In genomic region chr12:16588812-16589211, GRCh38 we compare ENCODE assay signal across 24 cellular contexts. TPM values are rescaled to one million over a fixed set of nuclear protein-coding genes. Genes with fewer than 3 reads are reported as not detected.
"Had no signal": no experiment of that assay in that cellular context is flagged by ENCODE, and none has a peak within 500 bp of the region (broad histone marks: within the 10 kb centered on the region; RNA-seq: fewer than 3 reads in every experiment).

No MANE protein-coding gene starts in this region.

- H3K36me3 ChIP-seq: esophagus squamous epithelium, heart right ventricle, lower lobe of right lung had no signal

- DNase-seq: activated CD4-positive, alpha-beta T cell treated with anti-CD3 and anti-CD28 coated beads for 1 hour; activated CD4-positive, alpha-beta T cell treated with anti-CD3 and anti-CD28 coated beads, Interleukin-2, amount 50 U/mL, for 4 hours; activated CD8-positive, alpha-beta memory T cell treated with anti-CD3 and anti-CD28 coated beads for 24 hours; activated CD8-positive, alpha-beta memory T cell treated with anti-CD3 and anti-CD28 coated beads, Interleukin-2, amount 50 U/mL, for 4 hours; activated naive CD4-positive, alpha-beta T cell; activated naive CD8-positive, alpha-beta T cell treated with anti-CD3 and anti-CD28 coated beads for 36 hours; activated T-cell treated with anti-CD3 and anti-CD28 coated beads, Interleukin-2, amount 50 U/mL, for 24 hours; amniotic stem cell; body of pancreas; central memory CD4-positive, alpha-beta T cell; effector memory CD8-positive, alpha-beta T cell; esophagus squamous epithelium; heart right ventricle; lower lobe of right lung; natural killer cell; retina; stimulated activated CD4-positive, alpha-beta T cell treated with anti-CD3 and anti-CD28 coated beads, Interleukin-4, amount 100 ng/mL, for 24 hours; stimulated activated naive CD8-positive, alpha-beta T cell treated with anti-CD3 and anti-CD28 coated beads, Interleukin-15, Interleukin-2, amounts not matched to agents 100 U/mL and 50 U/mL, for 24 hours; T-helper 9 cell had no signal

- H3K27me3 ChIP-seq: body of pancreas, esophagus squamous epithelium, heart right ventricle had no signal

- FAIRE-seq: endothelial cell of umbilical vein, keratinocyte had no signal

- H3K27ac ChIP-seq: esophagus squamous epithelium, heart right ventricle had no signal

- ATAC-seq: body of pancreas; effector memory CD8-positive, alpha-beta T cell; heart right ventricle; natural killer cell; stimulated activated naive CD8-positive, alpha-beta T cell treated with anti-CD3 and anti-CD28 coated beads, Interleukin-15, Interleukin-2, amounts not matched to agents 100 U/mL and 50 U/mL, for 24 hours had no signal

- H3K4me3 ChIP-seq: body of pancreas, esophagus squamous epithelium, heart right ventricle, lower lobe of right lung had no signal

- H3K4me1 ChIP-seq: esophagus squamous epithelium, heart right ventricle, lower lobe of right lung had no signal

- H3K9me3 ChIP-seq: body of pancreas, esophagus squamous epithelium, heart right ventricle, lower lobe of right lung had no signal

RNA-seq across cellular contexts. Expression of gene LMO3, which starts 17.1 kb away (rescaled TPM):
- total RNA-seq: activated naive CD8-positive, alpha-beta T cell treated with anti-CD3 and anti-CD28 coated beads for 36 hours; activated T-helper 2 cell treated with anti-CD3 and anti-CD28 coated beads, Interferon-gamma antibody, Interleukin-2, Interleukin-4, amounts not matched to agents 10 μg/mL and 5 μg/mL and 100 μg/mL, durations not matched to agents 14 hours and 24 hours and 36 hours; dermis microvascular lymphatic vessel endothelial cell; endothelial cell of umbilical vein; natural killer cell; T-helper 1 cell treated with Interleukin-12 subunit alpha and Interleukin-12 subunit beta and Interleukin-4 antibody, amounts not matched to agents 30 ng/mL and 1 ng/mL, for 36 hours had no signal
- polyA plus RNA-seq: endothelial cell of umbilical vein, keratinocyte had no signal
